Comparison of ENCODE assay signal across 10 cellular contexts in genomic region chr5:74257645-74258328, GRCh38.
A peak's percentile ranks its signal among the peaks of the same experiment; 100 is the strongest.
DNase-seq lines count a peak whose midpoint lies in the region; ATAC-seq, FAIRE-seq and TF ChIP-seq lines count a peak whose summit lies in the region.
"Had no signal": no experiment of that assay in that cellular context is flagged by ENCODE, and none has a peak within 500 bp of the region (broad histone marks: within the 10 kb centered on the region; RNA-seq: fewer than 3 reads in every experiment).

No MANE protein-coding gene starts in this region.

- no peak for TF ChIP-seq POLR2A in body of pancreas (IDR thresholded peaks at IDR 0.05)

- H3K4me3 ChIP-seq in body of pancreas: no peak overlapping the region
- no peak overlapping the region for H3K4me3 ChIP-seq in lung

- WGBS in body of pancreas, 2 donors: 20 to 21% methylated on average over 6 of the region's 6 CpGs
- WGBS in lung, 2 donors: 18 to 24% methylated on average over 6 of the region's 6 CpGs

- H3K27ac ChIP-seq in body of pancreas (peak overlapping the region in 3 of 4 donors; percentile 12 to 35 (median 33)), lung (ENCODE audit: low read depth in 1 of 2, low read length in 1 of 2) (peak overlapping the region in 1 of 2 donors; percentile 85)
- H3K27ac ChIP-seq: C4-2B had no signal

- H3K27me3 ChIP-seq in body of pancreas (no peaks in the 10 kb centered on the region), lung (ENCODE audit: control insufficient read depth, insufficient read depth) (no peaks in the 10 kb centered on the region)

- peaks cover 0 to 6% (median 5%) of the 10 kb centered on the region in 3 donors for H3K27me3 Mint-ChIP-seq in immature natural killer cell (ENCODE audit: low read depth in 3 of 3)
- peaks cover 27% of the 10 kb centered on the region for H3K27me3 Mint-ChIP-seq in stimulated activated memory B cell treated with anti-CD40 and anti-IgM and Interleukin-4, amounts not matched to agents 10 μg/mL and 1 μg/mL and 100 μg/mL, for 72 hours

- peak; percentile 52 for ATAC-seq in HG03432 (IDR thresholded peaks at IDR 0.05; ENCODE audit: unreplicated experiment)
- ATAC-seq in body of pancreas: peak; percentile 80
- ATAC-seq in lung (ENCODE audit: insufficient read depth, low FRiP score): peak; percentile 62
- ATAC-seq in stimulated activated memory B cell treated with anti-CD40 and anti-IgM and Interleukin-4, amounts not matched to agents 10 μg/mL and 1 μg/mL and 100 μg/mL, for 72 hours: no peak

- H3K36me3 Mint-ChIP-seq in immature natural killer cell: no peaks in the 10 kb centered on the region
- no peaks in the 10 kb centered on the region for H3K36me3 Mint-ChIP-seq in stimulated activated memory B cell treated with anti-CD40 and anti-IgM and Interleukin-4, amounts not matched to agents 10 μg/mL and 1 μg/mL and 100 μg/mL, for 72 hours

- peaks cover 0 to 3% (median 0%) of the 10 kb centered on the region in 6 donors for H3K9me3 Mint-ChIP-seq in immature natural killer cell
- no peaks in the 10 kb centered on the region for H3K9me3 Mint-ChIP-seq in stimulated activated memory B cell treated with anti-CD40 and anti-IgM and Interleukin-4, amounts not matched to agents 10 μg/mL and 1 μg/mL and 100 μg/mL, for 72 hours

- no peaks in the 10 kb centered on the region for H3K4me1 Mint-ChIP-seq in immature natural killer cell
- peaks cover 16% of the 10 kb centered on the region for H3K4me1 Mint-ChIP-seq in stimulated activated memory B cell treated with anti-CD40 and anti-IgM and Interleukin-4, amounts not matched to agents 10 μg/mL and 1 μg/mL and 100 μg/mL, for 72 hours

- peak; percentile 33 for DNase-seq in ELF-1 (ENCODE audit: low read depth, low spot score)
- DNase-seq in body of pancreas: peak; percentile 36 to 69 (median 56)
- peak; percentile 63 for DNase-seq in lung (ENCODE audit: low spot score)
- no peak for DNase-seq in immature natural killer cell
- DNase-seq in activated CD4-positive, alpha-beta T cell treated with anti-CD3 and anti-CD28 coated beads, Interleukin-2, amount 50 U/mL, for 4 hours: no peak
- DNase-seq in D721Med (ENCODE audit: insufficient read length, low spot score): no peak
- DNase-seq: NCI-H1694 had no signal

- no peak for FAIRE-seq in D721Med (lab: Jason Lieb, UNC)

- intact Hi-C loops in body of pancreas (cut with DNase I): no loop called here

- H3K36me3 ChIP-seq in body of pancreas (replicated peaks in 1 of 2; ENCODE audit: insufficient read depth in 1 of 2, low read depth in 2 of 2): no peaks in the 10 kb centered on the region
- H3K36me3 ChIP-seq in lung (ENCODE audit: control insufficient read depth in 2 of 2, insufficient read depth in 2 of 2, low read length in 2 of 2): no peaks in the 10 kb centered on the region

- no peak overlapping the region for H3K27ac Mint-ChIP-seq in immature natural killer cell
- H3K27ac Mint-ChIP-seq in stimulated activated memory B cell treated with anti-CD40 and anti-IgM and Interleukin-4, amounts not matched to agents 10 μg/mL and 1 μg/mL and 100 μg/mL, for 72 hours: no peak overlapping the region

- no peak overlapping the region for H3K4me3 Mint-ChIP-seq in immature natural killer cell
- no peak overlapping the region for H3K4me3 Mint-ChIP-seq in stimulated activated memory B cell treated with anti-CD40 and anti-IgM and Interleukin-4, amounts not matched to agents 10 μg/mL and 1 μg/mL and 100 μg/mL, for 72 hours

- no peak for TF ChIP-seq CTCF in body of pancreas (IDR thresholded peaks at IDR 0.05)
- TF ChIP-seq CTCF in lung (IDR thresholded peaks at IDR 0.05; ENCODE audit: control extremely low read depth, extremely low read depth): no peak
- no peak for TF ChIP-seq CTCF in D721Med (IDR thresholded peaks at IDR 0.05; ENCODE audit: insufficient read depth, missing control alignments)

- peaks cover 23% of the 10 kb centered on the region for H3K4me1 ChIP-seq in body of pancreas
- peaks cover 3 to 4% of the 10 kb centered on the region in 2 donors for H3K4me1 ChIP-seq in lung (ENCODE audit: control insufficient read depth in 2 of 2, insufficient read depth in 2 of 2, low read length in 2 of 2)

- H3K9me3 ChIP-seq in body of pancreas (no peaks in the 10 kb centered on the region), lung (ENCODE audit: control insufficient read depth in 2 of 2, insufficient read depth in 1 of 2, low read length in 1 of 2) (no peaks in the 10 kb centered on the region)

Comparison
In these comparisons a context has a peak if more than half of its experiments do, and no peak if none do; other contexts are left out.
1. DNase-seq: peak in ELF-1 (single experiment), body of pancreas (4 of 4) and lung (single experiment); none in immature natural killer cell (0 of 3), activated CD4-positive, alpha-beta T cell treated with anti-CD3 and anti-CD28 coated beads, Interleukin-2, amount 50 U/mL, for 4 hours (0 of 2) and D721Med (single experiment).